In the genomic region with DNA sequence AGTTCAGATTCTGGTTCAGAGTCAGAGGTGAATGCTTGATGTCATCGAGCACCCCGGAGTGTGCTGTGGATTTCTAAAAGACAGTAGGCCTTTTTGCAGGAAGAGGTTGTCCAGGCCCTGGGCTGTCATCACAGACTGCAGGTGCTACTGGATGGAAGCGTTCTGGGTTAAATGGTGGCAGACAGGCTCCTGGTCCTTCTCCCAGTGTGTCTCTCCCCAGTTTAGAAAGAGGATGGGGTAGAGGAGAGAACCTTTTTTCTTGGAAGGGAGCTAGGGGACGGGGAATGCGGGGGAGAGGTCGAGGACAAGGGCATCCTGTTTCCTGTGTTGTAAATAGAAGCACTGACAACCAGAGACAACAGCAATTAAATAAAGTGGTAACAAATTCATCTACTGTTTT, we compare ENCODE assay signal across 19 cellular contexts.
"Had no signal": no experiment of that assay in that cellular context is flagged by ENCODE, and none has a peak within 500 bp of the region (broad histone marks: within the 10 kb centered on the region; RNA-seq: fewer than 3 reads in every experiment).

No MANE protein-coding gene starts in this region.

- H3K4me3 Mint-ChIP-seq: activated naive CD4-positive, alpha-beta T cell treated with anti-CD3 and anti-CD28 coated beads, Interleukin-2, amount 50 U/mL, for 24 hours; naive B cell; T-cell had no signal

- ATAC-seq: left lobe of liver, mucosa of descending colon, SK-N-SH treated with all-trans-retinoic acid at 6 μM for 48 hours, T-cell had no signal

- H3K4me3 ChIP-seq: ascending aorta, esophagus squamous epithelium, mucosa of descending colon, ovary, sigmoid colon had no signal

- H3K4me1 Mint-ChIP-seq: activated naive CD4-positive, alpha-beta T cell treated with anti-CD3 and anti-CD28 coated beads, Interleukin-2, amount 50 U/mL, for 24 hours; T-cell had no signal

- H3K36me3 ChIP-seq: ascending aorta, ovary, sigmoid colon had no signal

- H3K4me1 ChIP-seq: ascending aorta, esophagus squamous epithelium had no signal

- H3K27ac ChIP-seq: ascending aorta, esophagus squamous epithelium, ovary, sigmoid colon had no signal

- DNase-seq: activated CD4-positive, alpha-beta T cell treated with anti-CD3 and anti-CD28 coated beads, Interleukin-2, amount 50 U/mL, for 1 hour; activated CD8-positive, alpha-beta memory T cell treated with anti-CD3 and anti-CD28 coated beads for 24 hours; activated CD8-positive, alpha-beta memory T cell treated with anti-CD3 and anti-CD28 coated beads, Interleukin-2, amount 50 U/mL, for 48 hours; activated effector memory CD4-positive, alpha-beta T cell treated with anti-CD3 and anti-CD28 coated beads, Interleukin-2, amount 50 U/mL, for 16 hours; activated T-cell treated with anti-CD3 and anti-CD28 coated beads, Interleukin-2, amount 50 U/mL, for 48 hours; cerebellar nuclear complex; cortex of kidney; effector CD8-positive, alpha-beta T cell; esophagus squamous epithelium; mucosa of descending colon; naive B cell; ovary; sigmoid colon; stimulated activated naive CD4-positive, alpha-beta T cell; T-cell had no signal

- H3K27me3 ChIP-seq: ascending aorta, esophagus squamous epithelium, ovary, sigmoid colon had no signal

- H3K27ac Mint-ChIP-seq: activated naive CD4-positive, alpha-beta T cell treated with anti-CD3 and anti-CD28 coated beads, Interleukin-2, amount 50 U/mL, for 24 hours had no signal

- H3K27me3 Mint-ChIP-seq: activated naive CD4-positive, alpha-beta T cell treated with anti-CD3 and anti-CD28 coated beads, Interleukin-2, amount 50 U/mL, for 24 hours; naive B cell; T-cell had no signal

- H3K9me3 ChIP-seq: ascending aorta, esophagus squamous epithelium, mucosa of descending colon, ovary, sigmoid colon had no signal

- H3K9me3 Mint-ChIP-seq: naive B cell had no signal
